In the genomic region with DNA sequence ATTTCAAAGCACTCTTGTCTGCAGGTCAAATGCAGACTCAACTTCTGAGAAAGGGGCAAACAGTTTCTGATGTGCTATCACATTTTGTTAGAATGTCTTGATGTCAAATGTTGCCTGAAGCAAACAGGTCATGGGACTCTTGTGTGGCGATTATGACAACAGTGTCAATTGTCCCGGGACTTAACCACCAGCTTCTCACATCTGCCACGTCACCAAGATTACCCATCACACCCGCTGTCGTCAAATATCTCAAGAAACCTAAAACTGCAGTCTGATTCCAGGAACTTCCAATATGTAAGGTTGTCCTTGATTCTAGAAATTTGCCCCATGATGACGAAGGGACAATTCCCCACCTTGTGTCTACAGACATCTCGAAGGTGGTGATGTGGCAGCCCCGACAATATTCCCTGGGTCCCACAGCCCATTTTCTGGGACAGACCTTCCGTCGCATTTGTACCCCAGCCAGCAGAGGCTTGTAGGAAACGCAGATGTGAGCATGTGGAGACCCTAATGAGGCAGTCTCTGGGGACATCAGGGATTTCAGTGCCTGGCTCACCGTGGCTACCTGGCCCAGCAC, we compare ENCODE assay signal across 14 cellular contexts. TPM values are rescaled to one million over a fixed set of nuclear protein-coding genes. Genes with fewer than 3 reads are reported as not detected.
"Had no signal": no experiment of that assay in that cellular context is flagged by ENCODE, and none has a peak within 500 bp of the region (broad histone marks: within the 10 kb centered on the region; RNA-seq: fewer than 3 reads in every experiment).

No MANE protein-coding gene starts in this region.

- H3K27me3 ChIP-seq: hepatocyte had no signal

- H3K36me3 ChIP-seq: gastroesophageal sphincter, neutrophil, tibial nerve had no signal

- H3K36me3 Mint-ChIP-seq: activated CD4-positive, alpha-beta memory T cell treated with anti-CD3 and anti-CD28 coated beads for 36 hours; activated naive CD8-positive, alpha-beta T cell treated with anti-CD3 and anti-CD28 coated beads for 36 hours had no signal

- H3K9me3 Mint-ChIP-seq: activated CD4-positive, alpha-beta memory T cell treated with anti-CD3 and anti-CD28 coated beads for 36 hours; activated naive CD8-positive, alpha-beta T cell treated with anti-CD3 and anti-CD28 coated beads for 36 hours; T-helper 2 cell treated with Interferon-gamma antibody and Interleukin-4, amounts not matched to agents 5 μg/mL and 100 μg/mL, for 36 hours had no signal

- DNase-seq: activated CD4-positive, alpha-beta memory T cell treated with anti-CD3 and anti-CD28 coated beads for 36 hours; activated CD4-positive, CD25-positive, alpha-beta regulatory T cell treated with anti-CD3 and anti-CD28 coated beads, Interleukin-2, amount 50 U/mL, for 72 hours; activated gamma-delta T cell treated with Interleukin-2 at 50 U/mL for 16 hours; activated naive CD8-positive, alpha-beta T cell treated with anti-CD3 and anti-CD28 coated beads for 36 hours; activated T-cell treated with anti-CD3 and anti-CD28 coated beads, Interleukin-2, amount 50 U/mL, for 48 hours; effector memory CD4-positive, alpha-beta T cell; small intestine had no signal

- H3K4me1 ChIP-seq: gastroesophageal sphincter, tibial nerve had no signal

- H3K27ac Mint-ChIP-seq: activated CD4-positive, alpha-beta memory T cell treated with anti-CD3 and anti-CD28 coated beads for 36 hours; activated naive CD8-positive, alpha-beta T cell treated with anti-CD3 and anti-CD28 coated beads for 36 hours; T-helper 2 cell treated with Interferon-gamma antibody and Interleukin-4, amounts not matched to agents 5 μg/mL and 100 μg/mL, for 36 hours had no signal

- H3K27ac ChIP-seq: gastroesophageal sphincter, hepatocyte, neutrophil, tibial nerve had no signal

- H3K27me3 Mint-ChIP-seq: activated naive CD8-positive, alpha-beta T cell treated with anti-CD3 and anti-CD28 coated beads for 36 hours had no signal

- H3K4me1 Mint-ChIP-seq: activated naive CD8-positive, alpha-beta T cell treated with anti-CD3 and anti-CD28 coated beads for 36 hours had no signal

- H3K4me3 Mint-ChIP-seq: activated CD4-positive, alpha-beta memory T cell treated with anti-CD3 and anti-CD28 coated beads for 36 hours; activated naive CD8-positive, alpha-beta T cell treated with anti-CD3 and anti-CD28 coated beads for 36 hours; T-helper 2 cell treated with Interferon-gamma antibody and Interleukin-4, amounts not matched to agents 5 μg/mL and 100 μg/mL, for 36 hours had no signal

- H2AFZ ChIP-seq: hepatocyte had no signal

- H3K9me3 ChIP-seq: gastroesophageal sphincter, neutrophil, tibial nerve had no signal

- H3K4me2 ChIP-seq: hepatocyte had no signal

- H3K4me3 ChIP-seq: gastroesophageal sphincter, hepatocyte, tibial nerve had no signal

RNA-seq across cellular contexts. Expression of gene LRTM2, which starts 21.3 kb away (rescaled TPM):
- polyA plus RNA-seq: aorta, hepatocyte, liver had no signal
